ENCODE assay signal across 16 cellular contexts in the genomic region with DNA sequence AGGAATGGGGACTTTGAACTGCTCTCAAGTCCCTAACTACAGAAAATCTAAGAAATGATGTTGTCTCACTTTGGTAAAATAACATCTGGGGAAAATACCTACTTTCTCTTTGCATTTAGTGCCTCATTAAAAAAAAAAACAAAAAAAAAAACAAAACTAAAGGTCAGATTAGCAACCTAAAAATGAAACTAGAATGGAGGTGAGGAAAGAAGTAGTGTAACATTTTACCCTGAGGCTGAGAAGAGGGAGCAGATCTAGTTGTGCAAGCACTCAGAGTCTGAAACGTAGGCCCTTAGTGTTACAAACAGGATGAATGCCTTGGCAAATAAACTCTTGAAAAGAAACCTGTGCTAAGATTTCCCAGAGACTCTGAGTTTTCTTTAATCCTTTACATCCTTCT. TPM values are rescaled to one million over a fixed set of nuclear protein-coding genes. Genes with fewer than 3 reads are reported as not detected.
DNase-seq lines count a peak whose midpoint lies in the region; ATAC-seq lines count a peak whose summit lies in the region.
"Had no signal": no experiment of that assay in that cellular context is flagged by ENCODE, and none has a peak within 500 bp of the region (broad histone marks: within the 10 kb centered on the region; RNA-seq: fewer than 3 reads in every experiment).

No MANE protein-coding gene starts in this region.

- H2AK5ac ChIP-seq in trophoblast cell (ENCODE audit: low read length) = no peak overlapping the region

- H3K9ac ChIP-seq in trophoblast cell (ENCODE audit: low read length) (no peak overlapping the region), Karpas-422 (ENCODE audit: low read length) (no peak overlapping the region)

- ATAC-seq in GM21619 (IDR thresholded peaks at IDR 0.05; ENCODE audit: unreplicated experiment) = peak; percentile 66
- ATAC-seq: HepG2, pancreas had no signal

- no peaks in the 10 kb centered on the region for H3K36me3 ChIP-seq in trophoblast cell (ENCODE audit: control insufficient read depth in 1 of 2, insufficient read depth in 2 of 2, low read length in 2 of 2)
- no peaks in the 10 kb centered on the region for H3K36me3 ChIP-seq in Karpas-422 (ENCODE audit: insufficient read depth, low read length)
- H3K36me3 ChIP-seq: left ventricle myocardium inferior, pancreas had no signal

- no peak overlapping the region for H3K23ac ChIP-seq in trophoblast cell (ENCODE audit: low read length)

- no peaks in the 10 kb centered on the region for H3K27me3 Mint-ChIP-seq in activated CD4-positive, alpha-beta T cell treated with anti-CD3 and anti-CD28 coated beads, Interleukin-2, amount 10 ng/mL, durations not matched to agents 7 days and 5 days

- H4K8ac ChIP-seq in trophoblast cell (ENCODE audit: low read depth, low read length) = no peak overlapping the region

- no peaks in the 10 kb centered on the region for H3K79me2 ChIP-seq in trophoblast cell (ENCODE audit: control insufficient read depth, insufficient read depth, low read length, poor library complexity)
- H3K79me2 ChIP-seq in Karpas-422 (ENCODE audit: low read length) = no peaks in the 10 kb centered on the region

- no peaks in the 10 kb centered on the region for H3K9me3 Mint-ChIP-seq in activated CD4-positive, alpha-beta T cell treated with anti-CD3 and anti-CD28 coated beads, Interleukin-2, amount 10 ng/mL, durations not matched to agents 7 days and 5 days

- H3K4me2 ChIP-seq in trophoblast cell (ENCODE audit: low read length) (no peak overlapping the region), Karpas-422 (ENCODE audit: low read depth, low read length, poor library complexity, severe bottlenecking) (no peak overlapping the region)

- H3K9me2 ChIP-seq in Karpas-422 (replicated peaks; ENCODE audit: insufficient read depth, low read length) = no peaks in the 10 kb centered on the region

- H3K4me1 ChIP-seq in trophoblast cell (ENCODE audit: control insufficient read depth in 1 of 2, insufficient read depth in 2 of 2, low read length in 2 of 2) (no peaks in the 10 kb centered on the region), Karpas-422 (ENCODE audit: low read length) (no peaks in the 10 kb centered on the region)
- H3K4me1 ChIP-seq: left ventricle myocardium inferior, pancreas had no signal

- H3K4me1 Mint-ChIP-seq in activated CD4-positive, alpha-beta T cell treated with anti-CD3 and anti-CD28 coated beads, Interleukin-2, amount 10 ng/mL, durations not matched to agents 7 days and 5 days = peaks cover 60% of the 10 kb centered on the region

- H3K9me3 ChIP-seq in trophoblast cell (ENCODE audit: insufficient read depth, low read depth, low read length) (no peaks in the 10 kb centered on the region), Karpas-422 (ENCODE audit: low read length) (no peaks in the 10 kb centered on the region)
- H3K9me3 ChIP-seq: left ventricle myocardium inferior, pancreas had no signal

- CTCF ChIA-PET in activated CD4-positive, alpha-beta T cell treated with anti-CD3 and anti-CD28 coated beads, Interleukin-2, amount 10 ng/mL, durations not matched to agents 7 days and 5 days (lab: Charles Lee) = interaction anchor here (0.8 kb wide), 1 partner anchor 10 kb away, joined by 3 read pairs; no protein-coding TSS in a partner anchor

- H3K79me1 ChIP-seq in trophoblast cell (ENCODE audit: low read length) = no peaks in the 10 kb centered on the region

- no peak overlapping the region for H4K91ac ChIP-seq in trophoblast cell (ENCODE audit: low read depth, low read length)

- DNase-seq in activated CD4-positive, alpha-beta T cell treated with anti-CD3 and anti-CD28 coated beads, Interleukin-2, amount 10 ng/mL, durations not matched to agents 7 days and 5 days = no peak
- no peak for DNase-seq in activated CD4-positive, alpha-beta T cell treated with anti-CD3 and anti-CD28 coated beads, Interleukin-2, amount 50 U/mL, for 1 hour
- DNase-seq in OCI-M1 (lab: John Stamatoyannopoulos, UW) = peak; percentile 6
- DNase-seq in trophoblast cell = peak; percentile 19 to 81
- DNase-seq in Karpas-422 = no peak
- no peak for DNase-seq in NCI-H146 treated with DMSO at 0.1 percent for 48 hours (lab: John Stamatoyannopoulos, UW; ENCODE audit: unreplicated experiment)
- no peak for DNase-seq in pons (ENCODE audit: low spot score)
- DNase-seq: activated CD4-positive, alpha-beta T cell treated with anti-CD3 and anti-CD28 coated beads for 48 hours; left ventricle myocardium inferior; pancreas; SHP77 had no signal

- H3K14ac ChIP-seq in trophoblast cell (ENCODE audit: low read length) = no peak overlapping the region

- H2BK12ac ChIP-seq in trophoblast cell (ENCODE audit: low read length) = no peak overlapping the region

- H3K4me3 ChIP-seq in trophoblast cell (ENCODE audit: low read depth, low read length) = no peak overlapping the region
- no peak overlapping the region for H3K4me3 ChIP-seq in Karpas-422 (ENCODE audit: low read length)
- H3K4me3 ChIP-seq: left ventricle myocardium inferior, pancreas had no signal

- H3K27me3 ChIP-seq in trophoblast cell (ENCODE audit: insufficient read depth, low read length) (no peaks in the 10 kb centered on the region), Karpas-422 (ENCODE audit: low read length) (no peaks in the 10 kb centered on the region)

- H4K20me1 ChIP-seq in Karpas-422 (ENCODE audit: insufficient read depth, low read depth, low read length) = no peaks in the 10 kb centered on the region

- H3K36me3 Mint-ChIP-seq in activated CD4-positive, alpha-beta T cell treated with anti-CD3 and anti-CD28 coated beads, Interleukin-2, amount 10 ng/mL, durations not matched to agents 7 days and 5 days (ENCODE audit: low read depth) = peaks cover 2% of the 10 kb centered on the region

- H2BK5ac ChIP-seq in trophoblast cell (ENCODE audit: low read depth, low read length, poor library complexity) = no peak overlapping the region

- H2AFZ ChIP-seq in trophoblast cell (ENCODE audit: insufficient read depth, low read length, poor library complexity) (no peak overlapping the region), Karpas-422 (ENCODE audit: low read length) (no peak overlapping the region)

- peak overlapping the region; percentile 55 for H3K4me3 Mint-ChIP-seq in activated CD4-positive, alpha-beta T cell treated with anti-CD3 and anti-CD28 coated beads, Interleukin-2, amount 10 ng/mL, durations not matched to agents 7 days and 5 days

- H3K27ac Mint-ChIP-seq in activated CD4-positive, alpha-beta T cell treated with anti-CD3 and anti-CD28 coated beads, Interleukin-2, amount 10 ng/mL, durations not matched to agents 7 days and 5 days = peak overlapping the region; percentile 97

- POLR2A ChIA-PET in activated CD4-positive, alpha-beta T cell treated with anti-CD3 and anti-CD28 coated beads, Interleukin-2, amount 10 ng/mL, durations not matched to agents 7 days and 5 days (lab: Charles Lee) = no interaction called here

- no CpG with 5 or more reads among the region's 1 CpG for whole genome bisulfite sequencing in trophoblast cell (ENCODE audit: extremely low coverage, insufficient coverage, insufficient read length)

- no peak overlapping the region for H3K27ac ChIP-seq in trophoblast cell (ENCODE audit: low read depth, low read length)
- H3K27ac ChIP-seq in Karpas-422 (ENCODE audit: low read length) = no peak overlapping the region
- H3K27ac ChIP-seq: left ventricle myocardium inferior, pancreas had no signal

- H2BK120ac ChIP-seq in trophoblast cell (ENCODE audit: insufficient read depth, low read length, poor library complexity) = no peak overlapping the region

- no peak overlapping the region for H3K4ac ChIP-seq in trophoblast cell (ENCODE audit: low read depth, low read length)

- H4K12ac ChIP-seq in trophoblast cell (ENCODE audit: low read depth, low read length) = no peak overlapping the region

- H3K18ac ChIP-seq in trophoblast cell (ENCODE audit: low read length) = no peak overlapping the region

RNA-seq across cellular contexts. Expression of a gene that starts 56.0 kb away (rescaled TPM):
- total RNA-seq in activated CD4-positive, alpha-beta T cell treated with anti-CD3 and anti-CD28 coated beads, Interleukin-2, amount 10 ng/mL, durations not matched to agents 7 days and 5 days = not detected
- polyA plus RNA-seq in trophoblast cell (2013) = 171 and 188 TPM in 2 replicates
- total RNA-seq in Karpas-422 (2014; rRNA removed; shearing (Covaris generic); ENCODE audit: low replicate concordance) = not detected in 2 replicates
- total RNA-seq: HepG2, left ventricle myocardium inferior had no signal
- polyA plus RNA-seq: AG04450, HepG2 had no signal

RNA-seq across cellular contexts. Expression of a gene that starts 59.9 kb away (rescaled TPM):
- total RNA-seq in activated CD4-positive, alpha-beta T cell treated with anti-CD3 and anti-CD28 coated beads, Interleukin-2, amount 10 ng/mL, durations not matched to agents 7 days and 5 days = 100 to 1,000 TPM; 114 to 139 TPM
- polyA plus RNA-seq in trophoblast cell (2013) = not detected in 2 replicates
- not detected in 2 replicates for total RNA-seq in Karpas-422 (2014; rRNA removed; shearing (Covaris generic); ENCODE audit: low replicate concordance)
- total RNA-seq: bronchial epithelial cell, HepG2, left ventricle myocardium inferior, urinary bladder had no signal
- polyA plus RNA-seq: AG04450, HepG2, pancreas had no signal

Comparison
In these comparisons a context has a peak if more than half of its experiments do, and no peak if none do; other contexts are left out.
1. DNase-seq: peak in OCI-M1 (single experiment) and trophoblast cell (2 of 2); none in activated CD4-positive, alpha-beta T cell treated with anti-CD3 and anti-CD28 coated beads, Interleukin-2, amount 10 ng/mL, durations not matched to agents 7 days and 5 days (single experiment), activated CD4-positive, alpha-beta T cell treated with anti-CD3 and anti-CD28 coated beads, Interleukin-2, amount 50 U/mL, for 1 hour (single experiment), Karpas-422 (single experiment), NCI-H146 treated with DMSO at 0.1 percent for 48 hours (single experiment) and pons (single experiment).
2. RNA of a gene that starts 59.9 kb away (total RNA-seq): 114 to 139 TPM in activated CD4-positive, alpha-beta T cell treated with anti-CD3 and anti-CD28 coated beads, Interleukin-2, amount 10 ng/mL, durations not matched to agents 7 days and 5 days; not detected in Karpas-422; every median in the first group is over 100 times any median in the second.